ENCODE assay signal across 8 cellular contexts in the genomic region with DNA sequence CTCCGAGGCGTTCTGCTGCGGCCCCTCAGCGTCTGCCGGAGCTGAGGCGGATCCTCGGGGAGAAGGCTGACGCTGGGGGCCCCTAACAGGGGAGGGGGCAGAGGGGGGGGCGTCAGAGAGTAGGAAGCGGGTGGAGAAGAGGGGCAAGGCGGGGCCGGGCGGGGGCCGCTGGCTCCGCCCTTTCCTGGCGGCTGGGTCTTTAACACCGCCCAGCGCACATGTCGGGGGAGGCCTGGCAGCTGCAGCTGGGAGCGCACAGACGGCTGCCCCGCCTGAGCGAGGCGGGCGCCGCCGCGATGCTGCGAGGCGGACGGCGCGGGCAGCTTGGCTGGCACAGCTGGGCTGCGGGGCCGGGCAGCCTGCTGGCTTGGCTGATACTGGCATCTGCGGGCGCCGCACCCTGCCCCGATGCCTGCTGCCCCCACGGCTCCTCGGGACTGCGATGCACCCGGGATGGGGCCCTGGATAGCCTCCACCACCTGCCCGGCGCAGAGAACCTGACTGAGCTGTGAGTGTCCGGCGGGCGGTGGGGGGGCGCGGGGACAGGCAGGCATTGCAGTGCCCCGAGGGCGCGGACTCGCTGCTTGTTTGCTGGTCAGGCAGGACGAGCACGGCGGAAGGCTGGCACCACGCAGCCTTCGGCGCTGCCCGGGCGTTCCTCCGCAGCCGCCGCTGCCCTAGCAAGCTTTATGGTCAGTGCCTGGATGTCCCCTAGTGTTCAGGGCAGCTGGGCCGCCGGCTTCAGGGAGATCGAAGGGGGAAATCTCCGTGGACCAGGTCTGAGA. TPM values are rescaled to one million over a fixed set of nuclear protein-coding genes. Genes with fewer than 3 reads are reported as not detected.
DNase-seq lines count a peak whose midpoint lies in the region; ATAC-seq and TF ChIP-seq lines count a peak whose summit lies in the region.

A gene (plus strand): TSS at position 227 of the 785 bp plus-strand sequence. CDS start 70 bp downstream, at position 297.

- no peak within 1 kb of the TSS for H2AFZ ChIP-seq in neural cell (ENCODE audit: low read depth, low read length)

- no peak within 1 kb of the TSS for H3K27ac ChIP-seq in right atrium auricular region
- H3K27ac ChIP-seq in esophagus (ENCODE audit: low read depth in 2 of 2, low read length in 1 of 2), result no peak within 1 kb of the TSS
- H3K27ac ChIP-seq in neural cell (ENCODE audit: low read length), result no peak within 1 kb of the TSS
- H3K27ac ChIP-seq in uterus, result peak within 1 kb of the TSS in 1 of 2 donors; percentile 63

- H3K4me1 ChIP-seq in right atrium auricular region (peaks cover 0 to 33% of the 10 kb centered on the region in 2 donors), esophagus (ENCODE audit: control insufficient read depth in 2 of 2, insufficient read depth in 2 of 2, low read length in 1 of 2) (peaks cover 3 to 9% of the 10 kb centered on the region in 2 donors), uterus (peaks cover 0 to 21% of the 10 kb centered on the region in 2 donors)

- no peak for TF ChIP-seq RAD21 in neural cell (conservative IDR thresholded peaks at IDR 0.05)

- H3K4me3 ChIP-seq in right atrium auricular region, result peak within 1 kb of the TSS in 1 of 2 donors; percentile 44
- peak within 1 kb of the TSS; percentile 7 to 12 for H3K4me3 ChIP-seq in esophagus (ENCODE audit: low read depth in 1 of 2, low read length in 2 of 2)
- H3K4me3 ChIP-seq in neural cell (ENCODE audit: low read length), result peak within 1 kb of the TSS; percentile 64
- H3K4me3 ChIP-seq in uterus, result peak within 1 kb of the TSS; percentile 14 to 41

- no peak for TF ChIP-seq POLR2A in uterus (IDR thresholded peaks at IDR 0.05)

- H3K4me2 ChIP-seq in neural cell (ENCODE audit: low read length), result peak within 1 kb of the TSS; percentile 84

- WGBS in esophagus, 2 donors, result 4% methylated on average over 63 to 69 of the region's 69 CpGs

- TF ChIP-seq CTCF in right atrium auricular region (IDR thresholded peaks at IDR 0.05) (no peak), neural cell (IDR thresholded peaks at IDR 0.05; ENCODE audit: poor library complexity, severe bottlenecking) (no peak), uterus (IDR thresholded peaks at IDR 0.05) (no peak)

- peak; percentile 51 for ATAC-seq in Right ventricle myocardium inferior

- no peaks in the 10 kb centered on the region for H3K36me3 ChIP-seq in right atrium auricular region
- no peaks in the 10 kb centered on the region for H3K36me3 ChIP-seq in esophagus (ENCODE audit: control insufficient read depth in 2 of 2, insufficient read depth in 2 of 2, low read length in 1 of 2)
- no peaks in the 10 kb centered on the region for H3K36me3 ChIP-seq in neural cell (ENCODE audit: insufficient read depth, low read length)
- H3K36me3 ChIP-seq in uterus, result no peaks in the 10 kb centered on the region

- H3K9ac ChIP-seq in neural cell (ENCODE audit: low read length), result peak within 1 kb of the TSS; percentile 45

- H3K79me2 ChIP-seq in neural cell (replicated peaks; ENCODE audit: insufficient read depth, low read length), result no peaks in the 10 kb centered on the region

- intact Hi-C loops in Right ventricle myocardium inferior (cut with DNase I) (loop anchor here (1.0 to 2.0 kb wide), 2 partner anchors 22 to 64 kb away; no protein-coding TSS in a partner anchor), uterus (cut with DNase I; ENCODE audit: low total_unique reads) (no loop called here)

- H3K9me2 ChIP-seq in neural cell (ENCODE audit: insufficient read depth, low read length), result no peaks in the 10 kb centered on the region

- DNase-seq in Right ventricle myocardium inferior (ENCODE audit: missing footprints), result peak; percentile 65
- no peak for DNase-seq in right atrium auricular region (ENCODE audit: low spot score)
- peak; percentile 85 for DNase-seq in NCI-H748 (lab: John Stamatoyannopoulos, UW; ENCODE audit: unreplicated experiment)
- peak; percentile 63 for DNase-seq in activated CD8-positive, alpha-beta memory T cell treated with anti-CD3 and anti-CD28 coated beads, Interleukin-2, amount 50 U/mL, for 4 hours
- DNase-seq in uterus, result peak; percentile 36 to 71
- no peak for DNase-seq in middle frontal gyrus (ENCODE audit: extremely low spot score, low spot score)

- H3K27me3 ChIP-seq in right atrium auricular region (peaks cover 6 to 15% of the 10 kb centered on the region in 2 donors), esophagus (ENCODE audit: control insufficient read depth in 1 of 2, insufficient read depth in 2 of 2, low read length in 2 of 2) (peaks cover 3 to 10% of the 10 kb centered on the region in 2 donors), neural cell (ENCODE audit: insufficient read depth, low read depth, low read length) (peaks cover 56% of the 10 kb centered on the region), uterus (peaks cover 0 to 5% of the 10 kb centered on the region in 2 donors)

- no peaks in the 10 kb centered on the region for H4K20me1 ChIP-seq in neural cell (ENCODE audit: insufficient read depth)

- H3K9me3 ChIP-seq in right atrium auricular region (no peaks in the 10 kb centered on the region), esophagus (ENCODE audit: control insufficient read depth in 2 of 2, insufficient read depth in 1 of 2, low read depth in 1 of 2, low read length in 1 of 2) (no peaks in the 10 kb centered on the region), neural cell (ENCODE audit: low read length) (no peaks in the 10 kb centered on the region), uterus (no peaks in the 10 kb centered on the region)

- no peak for TF ChIP-seq EP300 in neural cell (conservative IDR thresholded peaks at IDR 0.05; ENCODE audit: poor library complexity, severe bottlenecking)

- no peaks in the 10 kb centered on the region for H3F3A ChIP-seq in neural cell (ENCODE audit: insufficient read depth, low read length, poor library complexity, severe bottlenecking)

TF ChIP-seq in neural cell, 6 proteins besides CTCF, POLR2A, EP300 and RAD21:
- TF ChIP-seq SMC3 (conservative IDR thresholded peaks at IDR 0.05; ENCODE audit: poor library complexity), result no peak

RNA-seq across cellular contexts. Expression of the gene that starts here (rescaled TPM):
- total RNA-seq in Right ventricle myocardium inferior, result 2.4 TPM
- 1 to 10 TPM in 1 of 2 donors, under 1 TPM in 1; 0.43 to 1.7 TPM for total RNA-seq in right atrium auricular region
- under 1 TPM; 0.06 to 0.08 TPM for polyA plus RNA-seq in esophagus
- polyA plus RNA-seq in neural cell, result 4.9 and 7.7 TPM in 2 replicates
- 4.3 and 4.6 TPM in 2 replicates for polyA minus RNA-seq in neural cell
- 10 to 100 TPM in 1 of 4 donors, 1 to 10 TPM in 1, under 1 TPM in 2; 0.35 to 19.2 (median 3.6) TPM for total RNA-seq in uterus

Comparison
In these comparisons a context has a peak if more than half of its experiments do, and no peak if none do; other contexts are left out.
1. DNase-seq: peak in Right ventricle myocardium inferior (single experiment), NCI-H748 (single experiment), activated CD8-positive, alpha-beta memory T cell treated with anti-CD3 and anti-CD28 coated beads, Interleukin-2, amount 50 U/mL, for 4 hours (single experiment) and uterus (2 of 2); none in right atrium auricular region (single experiment) and middle frontal gyrus (single experiment).